In the genomic region with DNA sequence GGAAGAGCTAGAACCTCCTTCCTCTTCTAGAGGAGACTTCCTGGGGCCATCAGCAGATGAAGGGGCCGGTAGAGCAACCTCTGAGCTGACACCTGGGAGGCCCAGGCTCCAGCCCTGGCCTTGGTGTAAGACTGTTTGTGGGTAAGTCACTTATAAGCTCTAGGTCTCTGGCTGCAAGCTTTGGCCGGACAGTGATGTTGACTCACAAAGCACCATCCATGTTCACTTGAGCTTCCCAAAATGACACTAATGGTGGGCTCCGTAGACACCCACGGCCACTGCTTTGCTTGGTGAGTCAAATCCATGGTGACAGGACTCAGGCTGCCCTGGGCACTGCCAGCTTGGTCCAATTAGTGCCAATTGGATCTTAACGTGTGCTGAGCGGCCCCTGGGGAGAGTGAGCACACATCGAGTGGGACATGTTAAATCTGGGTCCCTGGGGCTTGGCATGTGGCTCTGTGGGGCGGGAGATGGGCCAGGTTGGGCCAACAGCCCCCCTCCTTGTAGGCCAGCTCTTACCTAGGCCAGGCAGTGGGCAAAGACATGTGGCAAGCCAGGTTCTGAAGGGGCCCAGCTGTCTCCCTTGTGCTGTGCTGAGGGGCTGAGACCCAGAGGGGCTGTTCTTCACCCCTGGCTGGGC, we compare ENCODE assay signal across 24 cellular contexts. TPM values are rescaled to one million over a fixed set of nuclear protein-coding genes. Genes with fewer than 3 reads are reported as not detected.
DNase-seq lines count a peak whose midpoint lies in the region; ATAC-seq, FAIRE-seq and TF ChIP-seq lines count a peak whose summit lies in the region.
"Had no signal": no experiment of that assay in that cellular context is flagged by ENCODE, and none has a peak within 500 bp of the region (broad histone marks: within the 10 kb centered on the region; RNA-seq: fewer than 3 reads in every experiment).

No MANE protein-coding gene starts in this region.

- WGBS in pancreas, 2 donors, result 88% methylated on average over 8 of the region's 8 CpGs
- 87 to 91% methylated on average over 6 to 7 of the region's 8 CpGs for WGBS in thyroid gland, 2 donors

- TF ChIP-seq POLR2A in thyroid gland (IDR thresholded peaks at IDR 0.05), result no peak

- H3K4me3 ChIP-seq in bronchial epithelial cell (ENCODE audit: low read depth, low read length) (no peak overlapping the region), pancreas (no peak overlapping the region), thyroid gland (replicated peaks in 1 of 3) (no peak overlapping the region)
- H3K4me3 ChIP-seq: GM12878, SJSA1 had no signal

- H3K27me3 ChIP-seq in bronchial epithelial cell (ENCODE audit: control insufficient read depth, insufficient read depth, low read length) (peaks cover 12% of the 10 kb centered on the region), pancreas (no peaks in the 10 kb centered on the region), thyroid gland (no peaks in the 10 kb centered on the region)

- ATAC-seq in pancreas, result no peak
- ATAC-seq: GM12878, Panc1 had no signal

- H3K4me1 ChIP-seq in pancreas (peaks cover 22 to 29% (median 24%) of the 10 kb centered on the region in 3 donors), thyroid gland (no peaks in the 10 kb centered on the region)

- H3K27ac ChIP-seq in pancreas, result peak overlapping the region; percentile 7 to 90 (median 50)
- no peak overlapping the region for H3K27ac ChIP-seq in thyroid gland
- H3K27ac ChIP-seq: HL-60, SJSA1 had no signal

- intact Hi-C loops in pancreas (cut with DNase I) (no loop called here), thyroid gland (cut with DNase I) (no loop called here)

- peak; percentile 37 for DNase-seq in activated effector memory CD4-positive, alpha-beta T cell treated with anti-CD3 and anti-CD28 coated beads, Interleukin-2, amount 50 U/mL, for 16 hours
- DNase-seq in activated effector memory CD4-positive, alpha-beta T cell treated with Interleukin-2 at 50 U/mL for 16 hours, result no peak
- no peak for DNase-seq in bronchial epithelial cell (ENCODE audit: low read depth)
- peak in 1 of 6 donors; percentile 12 for DNase-seq in pancreas
- no peak for DNase-seq in HPDE6-E6E7 (ENCODE audit: extremely low spot score)
- DNase-seq in COLO829 (ENCODE audit: low spot score), result no peak
- no peak for DNase-seq in thyroid gland
- DNase-seq: Calu3; CD4-positive, alpha-beta memory T cell; GF-D8; Karpas-422; NCI-H1417 treated with DMSO at 0.1 percent for 48 hours; NCI-H187 treated with DMSO at 0.1 percent for 48 hours; NCI-H526 had no signal

- peak; percentile 77 for FAIRE-seq in bronchial epithelial cell (lab: Jason Lieb, UNC)
- FAIRE-seq in pancreas (lab: Jason Lieb, UNC), result no peak
- FAIRE-seq: A204.1, GM12878, H54, HTR-8/SVneo had no signal

- no peaks in the 10 kb centered on the region for H3K9me3 ChIP-seq in pancreas
- H3K9me3 ChIP-seq in thyroid gland, result no peaks in the 10 kb centered on the region
- H3K9me3 ChIP-seq: SJSA1 had no signal

- H3K36me3 ChIP-seq in bronchial epithelial cell (ENCODE audit: control insufficient read depth, insufficient read depth, low read length), result no peaks in the 10 kb centered on the region
- no peaks in the 10 kb centered on the region for H3K36me3 ChIP-seq in pancreas
- H3K36me3 ChIP-seq in thyroid gland, result no peaks in the 10 kb centered on the region
- H3K36me3 ChIP-seq: SJSA1 had no signal

- TF ChIP-seq CTCF in bronchial epithelial cell (IDR thresholded peaks at IDR 0.05; ENCODE audit: insufficient read depth, low read length, severe bottlenecking) (no peak), pancreas (IDR thresholded peaks at IDR 0.05) (no peak), thyroid gland (IDR thresholded peaks at IDR 0.05) (no peak)

RNA-seq across cellular contexts. Expression of a gene that starts 16.7 kb away (rescaled TPM):
- 1.1 and 5.1 TPM in 2 replicates for total RNA-seq in bronchial epithelial cell
- total RNA-seq in pancreas, result 10 to 100 TPM; 11.0 to 19.2 (median 17.6) TPM
- polyA plus RNA-seq in pancreas, result 10 to 100 TPM; 36.3 to 69.9 TPM
- total RNA-seq in thyroid gland, result 1 to 10 TPM in 1 of 4 donors, not detected in 3; 1.1 TPM
- total RNA-seq: Calu3, MCF 10A, SJSA1 had no signal

RNA-seq across cellular contexts. Expression of a gene that starts 31.1 kb away (rescaled TPM):
- not detected in 2 replicates for total RNA-seq in bronchial epithelial cell
- under 1 TPM; 0.08 to 0.58 (median 0.17) TPM for total RNA-seq in pancreas
- 1 to 10 TPM in 1 of 2 donors, under 1 TPM in 1; 0.11 to 1.5 TPM for polyA plus RNA-seq in pancreas
- not detected for total RNA-seq in thyroid gland
- total RNA-seq: Calu3; CD4-positive, alpha-beta memory T cell; MCF 10A; SJSA1 had no signal
- polyA plus RNA-seq: CD4-positive, alpha-beta memory T cell; IgD-negative memory B cell had no signal

RNA-seq across cellular contexts. Expression of a gene that starts 51.5 kb away (rescaled TPM):
- total RNA-seq in bronchial epithelial cell, result not detected in 2 replicates
- under 1 TPM in 1 of 6 donors, not detected in 5; 0.16 TPM for total RNA-seq in pancreas
- polyA plus RNA-seq in pancreas, result not detected
- total RNA-seq in thyroid gland, result not detected
- total RNA-seq: Calu3; CD4-positive, alpha-beta memory T cell; MCF 10A; SJSA1 had no signal
- polyA plus RNA-seq: BJ; CD4-positive, alpha-beta memory T cell had no signal

RNA-seq across cellular contexts. Expression of a gene that starts 58.0 kb away (rescaled TPM):
- total RNA-seq in bronchial epithelial cell (0.53 and 0.64 TPM in 2 replicates), pancreas (10 to 100 TPM in 1 of 6 donors, 1 to 10 TPM in 5; 1.1 to 14.0 (median 4.1) TPM), thyroid gland (10 to 100 TPM; 16.0 to 47.3 (median 32.8) TPM)
- polyA plus RNA-seq in pancreas, result 1 to 10 TPM; 7.0 to 7.7 TPM
- total RNA-seq: SJSA1 had no signal

Comparison
In these comparisons a context has a peak if more than half of its experiments do, and no peak if none do; other contexts are left out.
1. H3K27ac ChIP-seq: peak in pancreas (4 of 4); none in thyroid gland (0 of 3).